Comparison of ENCODE assay signal across 1 cellular context in the genomic region with DNA sequence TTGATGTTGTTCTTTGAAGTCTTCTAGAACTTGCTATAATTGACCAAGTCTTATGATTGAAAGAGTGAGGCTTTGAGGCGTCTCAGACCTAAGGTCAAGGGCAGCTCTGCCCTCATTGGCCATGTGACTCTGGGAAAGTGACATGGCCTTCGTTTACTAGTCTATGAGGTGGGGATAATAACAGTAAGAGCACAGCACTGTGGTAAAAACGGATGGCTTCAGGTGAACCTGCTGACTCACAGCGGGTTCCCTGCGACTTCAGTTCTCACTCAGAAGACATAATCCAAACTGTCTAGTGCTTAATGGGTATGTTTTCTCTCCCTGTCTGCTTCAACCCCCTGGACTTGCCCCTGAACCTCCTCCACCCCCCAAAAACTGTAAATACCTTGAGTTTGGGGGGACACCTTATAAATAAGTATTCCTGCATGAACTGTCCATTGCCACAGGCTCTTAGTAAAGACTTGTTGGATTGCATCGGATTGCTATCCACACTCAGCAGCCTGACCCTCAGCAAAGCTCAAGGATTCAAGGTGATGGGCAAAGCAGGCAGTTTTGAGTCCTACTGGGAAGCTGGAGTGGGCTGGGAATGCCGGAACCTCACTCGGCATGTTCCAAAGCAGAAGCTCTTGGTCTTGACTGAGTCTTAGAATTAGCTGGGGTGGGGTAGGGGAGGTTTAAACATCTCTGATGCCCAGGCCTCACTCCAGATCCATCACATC.
A peak's percentile ranks its signal among the peaks of the same experiment; 100 is the strongest.
TF ChIP-seq lines count a peak whose summit lies in the region.

No MANE protein-coding gene starts in this region.

TF ChIP-seq in GM12878, 131 proteins besides CTCF, POLR2A, EP300 and RAD21:
- TF ChIP-seq IKZF2 (IDR thresholded peaks at IDR 0.05) (no peak), RUNX3 (IDR thresholded peaks at IDR 0.05; ENCODE audit: low read length) (0 out of 2 replicates have a peak, but pooled peaks have one; percentile 24)
